In the genomic region with DNA sequence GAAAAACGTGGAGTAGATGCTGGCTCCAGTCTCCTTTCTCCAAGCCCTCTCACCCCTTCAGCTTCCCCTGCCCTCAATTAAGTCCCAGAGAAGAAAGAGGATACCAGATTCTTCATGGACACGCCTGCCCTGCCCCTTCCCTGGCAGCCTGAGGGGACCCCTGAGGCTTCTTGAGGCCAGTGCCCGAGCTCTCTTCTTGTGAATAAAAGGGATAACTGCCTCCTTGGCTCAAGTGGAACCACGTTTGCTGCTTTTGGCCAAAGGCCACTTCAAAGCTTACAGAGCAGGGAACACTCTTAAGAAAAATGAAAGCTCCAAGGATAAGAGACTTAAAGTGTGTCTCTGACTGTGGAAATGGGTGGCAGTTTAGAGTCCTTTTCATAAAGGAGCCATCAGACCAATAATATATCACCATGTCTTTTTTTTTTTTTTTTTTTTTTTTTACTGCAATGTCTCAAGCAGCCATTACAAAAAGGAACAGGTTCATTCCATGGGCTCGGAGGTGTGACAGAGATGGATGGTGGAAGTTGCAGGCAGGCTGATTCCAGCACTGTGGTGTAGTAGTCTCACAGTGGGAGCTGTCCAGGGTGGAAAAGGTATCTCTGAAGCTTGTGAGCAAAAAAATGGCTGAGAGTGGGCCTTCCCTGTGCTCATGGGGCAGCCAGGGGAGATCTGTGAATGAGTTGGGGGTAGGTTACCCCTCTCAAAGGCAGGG, we compare ENCODE assay signal across 17 cellular contexts.
DNase-seq lines count a peak whose midpoint lies in the region; ATAC-seq and TF ChIP-seq lines count a peak whose summit lies in the region.
"Had no signal": no experiment of that assay in that cellular context is flagged by ENCODE, and none has a peak within 500 bp of the region (broad histone marks: within the 10 kb centered on the region; RNA-seq: fewer than 3 reads in every experiment).

No MANE protein-coding gene starts in this region.

- no peaks in the 10 kb centered on the region for H3K36me3 ChIP-seq in cardiac muscle cell
- H3K36me3 ChIP-seq in heart left ventricle = no peaks in the 10 kb centered on the region
- H3K36me3 ChIP-seq: upper lobe of right lung had no signal

- WGBS in heart left ventricle, 4 donors = 62 to 80% (median 72%) methylated on average over 5 of the region's 5 CpGs

- H3K27me3 ChIP-seq in cardiac muscle cell (peaks cover 32% of the 10 kb centered on the region), heart left ventricle (peaks cover 0 to 32% (median 5%) of the 10 kb centered on the region in 9 donors)

- TF ChIP-seq CTCF in cardiac muscle cell (IDR thresholded peaks at IDR 0.05; ENCODE audit: low read depth, low read length) (no peak), heart left ventricle (IDR thresholded peaks at IDR 0.05) (no peak)

- no peak overlapping the region for H3K27ac ChIP-seq in cardiac muscle cell
- no peak overlapping the region for H3K27ac ChIP-seq in heart left ventricle
- H3K27ac ChIP-seq: upper lobe of right lung had no signal

- H3K4me3 ChIP-seq in cardiac muscle cell (no peak overlapping the region), heart left ventricle (no peak overlapping the region)
- H3K4me3 ChIP-seq: upper lobe of right lung had no signal

- H3K4me1 ChIP-seq in cardiac muscle cell (ENCODE audit: low read depth) = peaks cover 2% of the 10 kb centered on the region
- H3K4me1 ChIP-seq in heart left ventricle = peaks cover 0 to 5% (median 0%) of the 10 kb centered on the region in 12 donors
- H3K4me1 ChIP-seq: upper lobe of right lung had no signal

- peak; percentile 35 to 69 for DNase-seq in cardiac muscle cell (ENCODE audit: low read depth in 1 of 2, low spot score in 1 of 2)
- no peak for DNase-seq in heart left ventricle
- DNase-seq in amniotic epithelial cell (ENCODE audit: low read depth) = peak; percentile 73
- peak; percentile 51 for DNase-seq in iPS-NIHi7 (ENCODE audit: extremely low spot score)
- no peak for DNase-seq in activated T-cell treated with anti-CD3 and anti-CD28 coated beads, Interleukin-2, amount 50 U/mL, for 48 hours
- no peak for DNase-seq in activated CD4-positive, CD25-positive, alpha-beta regulatory T cell treated with anti-CD3 and anti-CD28 coated beads, Interleukin-2, amount 50 U/mL, for 72 hours
- DNase-seq: ACHN; GDM1; glutamatergic neuron; NCI-H510A; stimulated activated CD4-positive, alpha-beta T cell treated with anti-CD3 and anti-CD28 coated beads, Interleukin-2, amount 100 ng/mL, for 24 hours; upper lobe of right lung had no signal

- TF ChIP-seq POLR2A in heart left ventricle (IDR thresholded peaks at IDR 0.05) = no peak

- ATAC-seq in heart left ventricle = no peak
- ATAC-seq in HG02763 (IDR thresholded peaks at IDR 0.05; ENCODE audit: unreplicated experiment) = no peak
- no peak for ATAC-seq in HG02642 (IDR thresholded peaks at IDR 0.05; ENCODE audit: poor library complexity, unreplicated experiment)
- ATAC-seq: left lobe of liver, Panc1, upper lobe of right lung, WTC11 had no signal

- H3K9me3 ChIP-seq in cardiac muscle cell (ENCODE audit: low read depth) (no peaks in the 10 kb centered on the region), heart left ventricle (no peaks in the 10 kb centered on the region)
- H3K9me3 ChIP-seq: upper lobe of right lung had no signal

- intact Hi-C loops in heart left ventricle (cut with DNase I) = no loop called here

Comparison
In these comparisons a context has a peak if more than half of its experiments do, and no peak if none do; other contexts are left out.
1. DNase-seq: peak in cardiac muscle cell (2 of 2), amniotic epithelial cell (single experiment) and iPS-NIHi7 (single experiment); none in heart left ventricle (0 of 5), activated T-cell treated with anti-CD3 and anti-CD28 coated beads, Interleukin-2, amount 50 U/mL, for 48 hours (0 of 2) and activated CD4-positive, CD25-positive, alpha-beta regulatory T cell treated with anti-CD3 and anti-CD28 coated beads, Interleukin-2, amount 50 U/mL, for 72 hours (single experiment).